8 cellular contexts compared by ENCODE assay signal in the genomic region with DNA sequence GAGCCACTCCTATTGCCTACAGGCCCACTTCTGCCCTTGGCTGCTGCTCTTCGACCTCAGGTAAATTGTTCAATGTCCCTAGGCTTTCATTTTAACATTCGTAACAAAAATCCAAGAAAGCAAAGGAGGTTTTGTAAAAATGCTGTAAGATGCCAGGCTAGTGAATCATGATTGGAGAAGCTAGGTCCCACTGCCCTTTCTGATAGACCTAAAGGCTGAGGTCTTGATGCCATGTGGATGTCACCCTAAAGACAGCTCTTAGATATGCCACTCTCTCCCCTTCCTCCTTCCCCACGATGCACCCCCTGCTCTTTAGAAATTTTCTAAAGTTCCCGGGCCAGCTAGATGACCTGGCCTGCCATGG. TPM values are rescaled to one million over a fixed set of nuclear protein-coding genes. Genes with fewer than 3 reads are reported as not detected.
DNase-seq lines count a peak whose midpoint lies in the region; ATAC-seq and TF ChIP-seq lines count a peak whose summit lies in the region.

No MANE protein-coding gene starts in this region.

- POLR2A ChIA-PET in PC-9 (lab: Charles Lee; ENCODE audit: unreplicated experiment) = interaction anchor here (0.6 to 0.7 kb wide), 5 partner anchors 152 to 1153 kb away, joined by 3 to 21 read pairs (median 8); no protein-coding TSS in a partner anchor

- H3K27ac ChIP-seq in CD4-positive, CD25-positive, alpha-beta regulatory T cell (ENCODE audit: insufficient read depth, low read length, poor library complexity, severe bottlenecking) = no peak overlapping the region
- H3K27ac ChIP-seq in PC-9 (peak overlapping the region; percentile 21), endodermal cell (ENCODE audit: low read depth, low read length) (peak overlapping the region; percentile 84), colonic mucosa (no peak overlapping the region)

- H3K9ac ChIP-seq in endodermal cell (ENCODE audit: extremely low read depth, low read length, poor library complexity, severe bottlenecking) (no peak overlapping the region), colonic mucosa (ENCODE audit: low read depth in 2 of 2, low read length in 2 of 2) (no peak overlapping the region)

- H3K36me3 ChIP-seq in CD4-positive, CD25-positive, alpha-beta regulatory T cell (ENCODE audit: control insufficient read depth, insufficient read depth, low read length) = peaks cover 38% of the 10 kb centered on the region
- H3K36me3 ChIP-seq in PC-9 (ENCODE audit: low read depth) (peaks cover 29% of the 10 kb centered on the region; the same call in 1 of the 2 replicates), endodermal cell (ENCODE audit: control insufficient read depth, insufficient read depth, low read length) (peaks cover 67% of the 10 kb centered on the region), colonic mucosa (peaks cover 6% of the 10 kb centered on the region)

- no peak overlapping the region for H3K4me3 ChIP-seq in CD4-positive, CD25-positive, alpha-beta regulatory T cell (ENCODE audit: low read depth, low read length)
- H3K4me3 ChIP-seq in PC-9 (no peak overlapping the region), endodermal cell (ENCODE audit: low read length) (no peak overlapping the region), colonic mucosa (no peak overlapping the region)

- peaks cover 9% of the 10 kb centered on the region for H3K36me3 Mint-ChIP-seq in CD4-positive, CD25-positive, alpha-beta regulatory T cell
- H3K36me3 Mint-ChIP-seq in endodermal cell (ENCODE audit: low read depth) (peaks cover 54% of the 10 kb centered on the region), progenitor cell of endocrine pancreas (ENCODE audit: insufficient read depth) (peaks cover 29% of the 10 kb centered on the region)

- no peaks in the 10 kb centered on the region for H3K9me2 ChIP-seq in PC-9 (ENCODE audit: insufficient read depth)

- peaks cover 11% of the 10 kb centered on the region for H3K4me1 ChIP-seq in CD4-positive, CD25-positive, alpha-beta regulatory T cell (ENCODE audit: control insufficient read depth, insufficient read depth, low read length, poor library complexity, severe bottlenecking)
- H3K4me1 ChIP-seq in PC-9 (replicated peaks; ENCODE audit: insufficient read depth) (peaks cover 24% of the 10 kb centered on the region), endodermal cell (ENCODE audit: control insufficient read depth, insufficient read depth, low read length) (no peaks in the 10 kb centered on the region), colonic mucosa (no peaks in the 10 kb centered on the region)

- H3K4me3 Mint-ChIP-seq in CD4-positive, CD25-positive, alpha-beta regulatory T cell = no peak overlapping the region
- H3K4me3 Mint-ChIP-seq in endodermal cell (no peak overlapping the region), progenitor cell of endocrine pancreas (ENCODE audit: low read depth) (no peak overlapping the region)

- H3K4me2 ChIP-seq in PC-9 = peak overlapping the region; percentile 37

- intact Hi-C loops in PC-9 (cut with micrococcal nuclease; ENCODE audit: unreplicated experiment) = loop anchor here (10.0 kb wide), 2 partner anchors 98 to 398 kb away; no protein-coding TSS in a partner anchor
- intact Hi-C loops in colonic mucosa (cut with DNase I) = loop anchor here (10.0 kb wide), 1 partner anchor 88 kb away; no protein-coding TSS in a partner anchor

- no peak for DNase-seq in CD4-positive, CD25-positive, alpha-beta regulatory T cell
- DNase-seq in PC-9 (no peak), endodermal cell (no peak), progenitor cell of endocrine pancreas (ENCODE audit: low spot score, unreplicated experiment) (no peak), cortex of kidney (lab: John Stamatoyannopoulos, UW) (no peak), colonic mucosa (no peak)

- no peak for TF ChIP-seq CTCF in PC-9 (conservative IDR thresholded peaks at IDR 0.05)
- TF ChIP-seq CTCF in endodermal cell (conservative IDR thresholded peaks at IDR 0.05) = no peak
- no peak for TF ChIP-seq CTCF in progenitor cell of endocrine pancreas (IDR thresholded peaks at IDR 0.05; ENCODE audit: unreplicated experiment)
- TF ChIP-seq CTCF in colonic mucosa (IDR thresholded peaks at IDR 0.05) = no peak

- H3K4me1 Mint-ChIP-seq in CD4-positive, CD25-positive, alpha-beta regulatory T cell = peaks cover 7 to 17% (median 13%) of the 10 kb centered on the region in 4 donors
- H3K4me1 Mint-ChIP-seq in endodermal cell (peaks cover 5% of the 10 kb centered on the region), progenitor cell of endocrine pancreas (ENCODE audit: low read depth) (peaks cover 14% of the 10 kb centered on the region)

- CTCF ChIA-PET in PC-9 (lab: Charles Lee) = interaction anchor here (0.6 kb wide), 1 partner anchor 10 kb away, joined by 13 read pairs; no protein-coding TSS in a partner anchor

- BruUV-seq in PC-9 (replicated peaks; lab: Mats Ljungman, UMichigan) = no TSS peak

- no peak overlapping the region for H2AFZ ChIP-seq in PC-9

- H3K79me2 ChIP-seq in PC-9 (ENCODE audit: low read depth) = no peaks in the 10 kb centered on the region

- ATAC-seq in CD4-positive, CD25-positive, alpha-beta regulatory T cell (ENCODE audit: low read depth in 2 of 2) = no peak
- no peak for ATAC-seq in GM18907 (IDR thresholded peaks at IDR 0.05; ENCODE audit: unreplicated experiment)
- no peak for ATAC-seq in HG02970 (IDR thresholded peaks at IDR 0.05; ENCODE audit: low FRiP score, unreplicated experiment)

- H3K9me3 ChIP-seq in CD4-positive, CD25-positive, alpha-beta regulatory T cell (ENCODE audit: control insufficient read depth in 2 of 2, low read length in 2 of 2) = no peaks in the 10 kb centered on the region
- H3K9me3 ChIP-seq in PC-9 (ENCODE audit: insufficient read depth, low read depth) = no peaks in the 10 kb centered on the region
- no peaks in the 10 kb centered on the region for H3K9me3 ChIP-seq in endodermal cell (ENCODE audit: control insufficient read depth, low read length)
- no peaks in the 10 kb centered on the region for H3K9me3 ChIP-seq in colonic mucosa

- no peaks in the 10 kb centered on the region for H3K27me3 Mint-ChIP-seq in CD4-positive, CD25-positive, alpha-beta regulatory T cell
- H3K27me3 Mint-ChIP-seq in endodermal cell (ENCODE audit: insufficient read depth) = no peaks in the 10 kb centered on the region
- no peaks in the 10 kb centered on the region for H3K27me3 Mint-ChIP-seq in progenitor cell of endocrine pancreas

- H3K9me3 Mint-ChIP-seq in CD4-positive, CD25-positive, alpha-beta regulatory T cell = no peaks in the 10 kb centered on the region
- no peaks in the 10 kb centered on the region for H3K9me3 Mint-ChIP-seq in endodermal cell
- H3K9me3 Mint-ChIP-seq in progenitor cell of endocrine pancreas (ENCODE audit: low read depth) = no peaks in the 10 kb centered on the region

- peaks cover 70% of the 10 kb centered on the region for H3F3A ChIP-seq in PC-9 (ENCODE audit: insufficient read depth, low read depth)

- no peaks in the 10 kb centered on the region for H3K27me3 ChIP-seq in CD4-positive, CD25-positive, alpha-beta regulatory T cell (ENCODE audit: control insufficient read depth, insufficient read depth, low read length)
- H3K27me3 ChIP-seq in PC-9 (ENCODE audit: insufficient read depth, low read depth) (no peaks in the 10 kb centered on the region), endodermal cell (ENCODE audit: control insufficient read depth, insufficient read depth, low read length, poor library complexity, severe bottlenecking) (no peaks in the 10 kb centered on the region), colonic mucosa (no peaks in the 10 kb centered on the region)

- WGBS in endodermal cell (ENCODE audit: insufficient coverage in 1 of 2, insufficient read length in 1 of 2), 2 experiments = 89 to 96% methylated on average over 2 to 4 of the region's 4 CpGs

- peaks cover 21% of the 10 kb centered on the region for H4K20me1 ChIP-seq in PC-9 (ENCODE audit: insufficient read depth)

- H3K27ac Mint-ChIP-seq in CD4-positive, CD25-positive, alpha-beta regulatory T cell = peak overlapping the region in 2 of 3 donors; percentile 60 to 71
- peak overlapping the region; percentile 85 for H3K27ac Mint-ChIP-seq in endodermal cell
- peak overlapping the region; percentile 90 for H3K27ac Mint-ChIP-seq in progenitor cell of endocrine pancreas

RNA-seq across cellular contexts. Expression of a gene that starts 9.9 kb away (rescaled TPM):
- total RNA-seq in CD4-positive, CD25-positive, alpha-beta regulatory T cell = 13.1 TPM
- 1 to 10 TPM; 2.3 to 3.6 (median 2.6) TPM for polyA plus RNA-seq in CD4-positive, CD25-positive, alpha-beta regulatory T cell
- total RNA-seq in PC-9 (2021) (26.0 and 27.2 TPM in 2 replicates), endodermal cell (10 to 100 TPM; 11.0 to 20.3 TPM), progenitor cell of endocrine pancreas (20.3 and 23.7 TPM in 2 replicates), colonic mucosa (10 to 100 TPM; 12.3 to 18.2 TPM)
- polyA plus RNA-seq in endodermal cell (2013, experiment 1 of 2) = 26.6 TPM
- 25.9 TPM for polyA plus RNA-seq in endodermal cell (2013, experiment 2 of 2)

RNA-seq across cellular contexts. Expression of a gene that starts 45.0 kb away (rescaled TPM):
- total RNA-seq in CD4-positive, CD25-positive, alpha-beta regulatory T cell = 56.1 TPM
- polyA plus RNA-seq in CD4-positive, CD25-positive, alpha-beta regulatory T cell = 10 to 100 TPM; 22.7 to 29.3 (median 26.4) TPM
- total RNA-seq in PC-9 (2021) (76.0 and 89.9 TPM in 2 replicates), endodermal cell (100 to 1,000 TPM in 1 of 2 donors, 10 to 100 TPM in 1; 95.4 to 119 TPM), progenitor cell of endocrine pancreas (67.0 and 68.4 TPM in 2 replicates), colonic mucosa (10 to 100 TPM; 56.7 to 66.9 TPM)
- 31.9 TPM for polyA plus RNA-seq in endodermal cell (2013, experiment 1 of 2)
- polyA plus RNA-seq in endodermal cell (2013, experiment 2 of 2) = 33.0 TPM

RNA-seq across cellular contexts. Expression of a gene that starts 49.2 kb away (rescaled TPM):
- 100 TPM for total RNA-seq in CD4-positive, CD25-positive, alpha-beta regulatory T cell
- polyA plus RNA-seq in CD4-positive, CD25-positive, alpha-beta regulatory T cell = 100 to 1,000 TPM in 1 of 4 donors, 10 to 100 TPM in 3; 97.1 to 117 (median 99.4) TPM
- 161 and 172 TPM in 2 replicates for total RNA-seq in PC-9 (2021)
- 100 to 1,000 TPM; 201 to 235 TPM for total RNA-seq in endodermal cell
- polyA plus RNA-seq in endodermal cell (2013, experiment 1 of 2) = 307 TPM
- 280 TPM for polyA plus RNA-seq in endodermal cell (2013, experiment 2 of 2)
- total RNA-seq in progenitor cell of endocrine pancreas = 232 and 235 TPM in 2 replicates
- 100 to 1,000 TPM; 105 to 147 TPM for total RNA-seq in colonic mucosa

Comparison
In these comparisons a context has a peak if more than half of its experiments do, and no peak if none do; other contexts are left out.
1. H3K27ac ChIP-seq: peak in PC-9 (single experiment) and endodermal cell (single experiment); none in CD4-positive, CD25-positive, alpha-beta regulatory T cell (single experiment) and colonic mucosa (single experiment).
2. Peak in every context shown above with its lines, with median percentiles within 50 percentile points of each other: H3K27ac Mint-ChIP-seq.